In the genomic region with DNA sequence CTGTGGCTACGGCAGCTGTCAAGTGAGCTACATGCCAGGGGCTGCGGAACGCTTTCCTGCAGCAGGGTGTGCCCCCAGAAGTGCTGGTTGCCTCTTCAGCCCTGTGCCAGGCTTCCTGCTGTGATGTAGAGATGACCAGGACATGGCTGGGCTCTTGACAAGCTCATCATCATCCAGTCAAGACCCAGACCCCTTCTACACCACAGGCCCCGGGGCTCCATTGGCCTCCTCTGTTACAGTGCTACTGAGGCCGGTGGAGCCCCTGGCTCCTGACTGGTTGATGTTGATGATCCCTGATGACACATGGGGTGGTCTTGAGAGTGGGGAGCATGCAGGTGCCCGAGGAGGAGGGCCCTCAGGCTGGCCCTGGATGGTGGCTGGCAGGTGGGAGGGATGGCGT, we compare ENCODE assay signal across 25 cellular contexts. TPM values are rescaled to one million over a fixed set of nuclear protein-coding genes. Genes with fewer than 3 reads are reported as not detected.
DNase-seq lines count a peak whose midpoint lies in the region; ATAC-seq and TF ChIP-seq lines count a peak whose summit lies in the region.
"Had no signal": no experiment of that assay in that cellular context is flagged by ENCODE, and none has a peak within 500 bp of the region (broad histone marks: within the 10 kb centered on the region; RNA-seq: fewer than 3 reads in every experiment).

No MANE protein-coding gene starts in this region.

- no peaks in the 10 kb centered on the region; the same call in 1 of the 2 replicates for H3F3A ChIP-seq in GM23248 (ENCODE audit: insufficient read depth)

- H3K27me3 Mint-ChIP-seq in activated T-helper 2 cell treated with anti-CD3 and anti-CD28 coated beads, Interferon-gamma antibody, Interleukin-2, Interleukin-4, amounts not matched to agents 10 μg/mL and 5 μg/mL and 100 μg/mL, durations not matched to agents 14 hours and 24 hours and 36 hours (ENCODE audit: low read depth) = peaks cover 8% of the 10 kb centered on the region
- H3K27me3 Mint-ChIP-seq: stimulated activated memory B cell treated with anti-CD40 and anti-IgM and Interleukin-4, amounts not matched to agents 10 μg/mL and 1 μg/mL and 100 μg/mL, for 72 hours had no signal

- WGBS in GM23248 (ENCODE audit: low coverage in 1 of 2, low lambda C conversion rate in 2 of 2, missing lambda C conversion rate in 2 of 2), 2 experiments = 87% methylated on average over 7 of the region's 7 CpGs
- 85 to 93% (median 88%) methylated on average over 4 to 7 of the region's 7 CpGs for WGBS in spleen, 5 donors

- H3K9me2 ChIP-seq in GM23248 (ENCODE audit: insufficient read depth) = no peaks in the 10 kb centered on the region

- H3K9me3 Mint-ChIP-seq in activated T-helper 2 cell treated with anti-CD3 and anti-CD28 coated beads, Interferon-gamma antibody, Interleukin-2, Interleukin-4, amounts not matched to agents 10 μg/mL and 5 μg/mL and 100 μg/mL, durations not matched to agents 14 hours and 24 hours and 36 hours = no peaks in the 10 kb centered on the region
- H3K9me3 Mint-ChIP-seq: activated CD8-positive, alpha-beta T cell treated with anti-CD3 and anti-CD28 coated beads for 36 hours; activated naive CD4-positive, alpha-beta T cell treated with anti-CD3 and anti-CD28 coated beads, Interleukin-2, amount 10 ng/mL, durations not matched to agents 7 days and 5 days; activated T-cell treated with anti-CD3 and anti-CD28 coated beads, Interleukin-2, amount 50 U/mL, for 24 hours; naive B cell; stimulated activated memory B cell treated with anti-CD40 and anti-IgM and Interleukin-4, amounts not matched to agents 10 μg/mL and 1 μg/mL and 100 μg/mL, for 72 hours; T-cell had no signal

- 0 out of 2 replicates have a peak overlapping the region, but pooled peaks have one; percentile 49 for H3K27ac ChIP-seq in GM23248
- peak overlapping the region; percentile 64 for H3K27ac ChIP-seq in layer of hippocampus (ENCODE audit: low read depth, low read length)
- H3K27ac ChIP-seq in spleen = peak overlapping the region; percentile 4 to 79 (median 69)
- H3K27ac ChIP-seq: cardiac muscle cell, ovary had no signal

- DNase-seq in GM23248 (no peak), spleen (peak; percentile 77), medulla oblongata (ENCODE audit: extremely low spot score) (no peak), iPS-NIHi11 (ENCODE audit: low spot score) (no peak), foreskin melanocyte (no peak)
- DNase-seq in activated T-helper 2 cell treated with anti-CD3 and anti-CD28 coated beads, Interferon-gamma antibody, Interleukin-2, Interleukin-4, amounts not matched to agents 10 μg/mL and 5 μg/mL and 100 μg/mL, durations not matched to agents 14 hours and 24 hours and 36 hours (ENCODE audit: low spot score) = no peak
- DNase-seq: activated CD4-positive, CD25-positive, alpha-beta regulatory T cell treated with anti-CD3 and anti-CD28 coated beads, Interleukin-2, amount 50 U/mL, for 72 hours; activated CD8-positive, alpha-beta T cell treated with anti-CD3 and anti-CD28 coated beads for 36 hours; activated naive CD4-positive, alpha-beta T cell treated with anti-CD3 and anti-CD28 coated beads, Interleukin-2, amount 10 ng/mL, durations not matched to agents 7 days and 5 days; activated T-cell treated with anti-CD3 and anti-CD28 coated beads, Interleukin-2, amount 50 U/mL, for 24 hours; amygdala; DMS79 treated with DMSO at 0.1 percent for 48 hours; Kasumi-1; mesendoderm; naive B cell; NCI-H1048; NCI-H2029 treated with DMSO at 0.1 percent for 48 hours; OCI-M1; ovary; SHP77; T-cell had no signal

- H2AFZ ChIP-seq in GM23248 = no peak overlapping the region

- H3K9me3 ChIP-seq in GM23248 (ENCODE audit: low read depth) (no peaks in the 10 kb centered on the region), spleen (no peaks in the 10 kb centered on the region)
- H3K9me3 ChIP-seq: ovary had no signal

- H4K20me1 ChIP-seq in GM23248 (ENCODE audit: insufficient read depth) = no peaks in the 10 kb centered on the region

- intact Hi-C loops in activated T-helper 2 cell treated with anti-CD3 and anti-CD28 coated beads, Interferon-gamma antibody, Interleukin-2, Interleukin-4, amounts not matched to agents 10 μg/mL and 5 μg/mL and 100 μg/mL, durations not matched to agents 14 hours and 24 hours and 36 hours (cut with micrococcal nuclease) = no loop called here
- intact Hi-C loops in spleen (cut with DNase I; ENCODE audit: low total_unique reads) = no loop called here

- no peak for TF ChIP-seq POLR2A in spleen (IDR thresholded peaks at IDR 0.05)

- no peak overlapping the region for H3K4me3 ChIP-seq in GM23248
- no peak overlapping the region for H3K4me3 ChIP-seq in spleen
- H3K4me3 ChIP-seq: cardiac muscle cell, ovary had no signal

- H3K4me1 ChIP-seq in GM23248 (ENCODE audit: insufficient read depth) (peaks cover 8% of the 10 kb centered on the region), spleen (peaks cover 0 to 62% (median 36%) of the 10 kb centered on the region in 6 donors)

- peak overlapping the region; percentile 8 for H3K27ac Mint-ChIP-seq in activated T-helper 2 cell treated with anti-CD3 and anti-CD28 coated beads, Interferon-gamma antibody, Interleukin-2, Interleukin-4, amounts not matched to agents 10 μg/mL and 5 μg/mL and 100 μg/mL, durations not matched to agents 14 hours and 24 hours and 36 hours
- H3K27ac Mint-ChIP-seq: activated CD8-positive, alpha-beta T cell treated with anti-CD3 and anti-CD28 coated beads for 36 hours; activated naive CD4-positive, alpha-beta T cell treated with anti-CD3 and anti-CD28 coated beads, Interleukin-2, amount 10 ng/mL, durations not matched to agents 7 days and 5 days; activated T-cell treated with anti-CD3 and anti-CD28 coated beads, Interleukin-2, amount 50 U/mL, for 24 hours; stimulated activated memory B cell treated with anti-CD40 and anti-IgM and Interleukin-4, amounts not matched to agents 10 μg/mL and 1 μg/mL and 100 μg/mL, for 72 hours; T-cell had no signal

- in situ Hi-C loops in GM23248 (cut with MboI) = no loop called here

- H3K9ac ChIP-seq in GM23248 = no peak overlapping the region

- ATAC-seq in GM18502 (IDR thresholded peaks at IDR 0.05; ENCODE audit: poor library complexity, unreplicated experiment) = no peak
- ATAC-seq: activated CD8-positive, alpha-beta T cell treated with anti-CD3 and anti-CD28 coated beads for 36 hours; stimulated activated memory B cell treated with anti-CD40 and anti-IgM and Interleukin-4, amounts not matched to agents 10 μg/mL and 1 μg/mL and 100 μg/mL, for 72 hours; T-cell had no signal

- H3K4me3 Mint-ChIP-seq in activated T-helper 2 cell treated with anti-CD3 and anti-CD28 coated beads, Interferon-gamma antibody, Interleukin-2, Interleukin-4, amounts not matched to agents 10 μg/mL and 5 μg/mL and 100 μg/mL, durations not matched to agents 14 hours and 24 hours and 36 hours (ENCODE audit: low read depth) = no peak overlapping the region
- H3K4me3 Mint-ChIP-seq: activated CD8-positive, alpha-beta T cell treated with anti-CD3 and anti-CD28 coated beads for 36 hours; activated naive CD4-positive, alpha-beta T cell treated with anti-CD3 and anti-CD28 coated beads, Interleukin-2, amount 10 ng/mL, durations not matched to agents 7 days and 5 days; activated T-cell treated with anti-CD3 and anti-CD28 coated beads, Interleukin-2, amount 50 U/mL, for 24 hours; naive B cell; stimulated activated memory B cell treated with anti-CD40 and anti-IgM and Interleukin-4, amounts not matched to agents 10 μg/mL and 1 μg/mL and 100 μg/mL, for 72 hours; T-cell had no signal

- peaks cover 7% of the 10 kb centered on the region for H3K36me3 Mint-ChIP-seq in activated T-helper 2 cell treated with anti-CD3 and anti-CD28 coated beads, Interferon-gamma antibody, Interleukin-2, Interleukin-4, amounts not matched to agents 10 μg/mL and 5 μg/mL and 100 μg/mL, durations not matched to agents 14 hours and 24 hours and 36 hours (ENCODE audit: low read depth)
- H3K36me3 Mint-ChIP-seq: activated naive CD4-positive, alpha-beta T cell treated with anti-CD3 and anti-CD28 coated beads, Interleukin-2, amount 10 ng/mL, durations not matched to agents 7 days and 5 days had no signal

- TF ChIP-seq CTCF in spleen (IDR thresholded peaks at IDR 0.05 in 8 of 11, conservative IDR thresholded peaks at IDR 0.05 in 3 of 11) = no peak

- peaks cover 11% of the 10 kb centered on the region; the same call in 1 of the 2 replicates for H3K36me3 ChIP-seq in GM23248 (ENCODE audit: low read depth)
- H3K36me3 ChIP-seq in spleen = peaks cover 0 to 40% (median 11%) of the 10 kb centered on the region in 6 donors
- H3K36me3 ChIP-seq: ovary had no signal

- H3K4me1 Mint-ChIP-seq in activated T-helper 2 cell treated with anti-CD3 and anti-CD28 coated beads, Interferon-gamma antibody, Interleukin-2, Interleukin-4, amounts not matched to agents 10 μg/mL and 5 μg/mL and 100 μg/mL, durations not matched to agents 14 hours and 24 hours and 36 hours (ENCODE audit: low read depth) = peaks cover 14% of the 10 kb centered on the region

- no peaks in the 10 kb centered on the region for H3K27me3 ChIP-seq in GM23248 (replicated peaks; ENCODE audit: insufficient read depth)
- no peaks in the 10 kb centered on the region for H3K27me3 ChIP-seq in layer of hippocampus (ENCODE audit: control insufficient read depth, insufficient read depth, low read length)
- peaks cover 0 to 34% (median 0%) of the 10 kb centered on the region in 7 donors for H3K27me3 ChIP-seq in spleen (replicated peaks in 1 of 7)
- H3K27me3 ChIP-seq: cardiac muscle cell, ovary had no signal

- H3K79me2 ChIP-seq in GM23248 (ENCODE audit: insufficient read depth) = peaks cover 10% of the 10 kb centered on the region

- H3K4me2 ChIP-seq in GM23248 (ENCODE audit: unreplicated experiment) = no peak overlapping the region

RNA-seq across cellular contexts. Expression of a gene that starts 50.1 kb away (rescaled TPM):
- 14.9 and 15.5 TPM in 2 replicates for total RNA-seq in GM23248 (2014; rRNA removed; shearing (Covaris generic))
- polyA plus RNA-seq in GM23248 (2016; fragmentation: Nextera tagmentation; extraction: Ambion mirVana) (24.4 and 25.2 TPM in 2 replicates), spleen (1 to 10 TPM; 4.3 to 8.1 (median 5.8) TPM)
- 6.7 TPM in 2 replicates for total RNA-seq in activated T-helper 2 cell treated with anti-CD3 and anti-CD28 coated beads, Interferon-gamma antibody, Interleukin-2, Interleukin-4, amounts not matched to agents 10 μg/mL and 5 μg/mL and 100 μg/mL, durations not matched to agents 14 hours and 24 hours and 36 hours
- 10 to 100 TPM in 1 of 7 donors, 1 to 10 TPM in 6; 6.4 to 14.1 (median 7.3) TPM for total RNA-seq in spleen
